Comparison of ENCODE assay signal across 10 cellular contexts in the genomic region with DNA sequence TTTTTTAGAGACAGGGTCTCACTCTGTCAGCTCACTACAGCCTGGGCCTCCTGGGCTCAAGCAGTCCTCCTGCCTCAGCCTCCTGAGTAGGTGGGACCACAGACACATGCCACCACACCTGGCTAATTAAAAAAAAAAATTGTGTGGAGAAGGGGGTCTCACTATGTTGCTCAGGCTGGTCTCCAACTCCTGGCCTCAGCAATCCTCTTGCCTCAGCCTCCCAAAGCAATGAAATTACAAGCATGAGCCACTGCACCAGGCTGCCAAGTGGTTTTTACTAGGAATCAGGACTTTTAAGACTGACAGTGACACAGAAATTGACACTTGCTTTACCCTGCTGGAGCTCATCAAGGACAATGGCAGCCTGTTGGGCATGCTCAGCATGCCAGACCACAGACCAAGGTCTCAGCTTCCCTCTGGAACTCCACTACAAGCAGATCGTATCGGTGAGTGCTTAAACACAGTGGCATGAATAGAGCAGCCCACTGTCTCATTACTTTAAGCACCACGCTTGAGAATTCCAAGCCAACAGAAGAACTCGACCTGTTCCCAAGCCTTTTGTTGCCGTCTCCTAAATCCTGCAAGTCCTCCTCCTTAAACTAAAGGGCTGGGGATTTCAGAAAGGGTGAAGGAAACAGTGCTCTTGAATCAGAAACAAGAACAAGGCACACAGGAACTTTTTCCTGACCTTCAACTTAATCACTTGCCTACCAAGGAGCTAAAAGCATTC. TPM values are rescaled to one million over a fixed set of nuclear protein-coding genes. Genes with fewer than 3 reads are reported as not detected.
DNase-seq lines count a peak whose midpoint lies in the region; ATAC-seq, FAIRE-seq and TF ChIP-seq lines count a peak whose summit lies in the region.
"Had no signal": no experiment of that assay in that cellular context is flagged by ENCODE, and none has a peak within 500 bp of the region (broad histone marks: within the 10 kb centered on the region; RNA-seq: fewer than 3 reads in every experiment).

No MANE protein-coding gene starts in this region.

- H3K27me3 ChIP-seq in Karpas-422 (ENCODE audit: low read length) (no peaks in the 10 kb centered on the region), H1 (replicated peaks in 1 of 4; ENCODE audit: control insufficient read depth in 3 of 4, extremely low read depth in 1 of 4, insufficient read depth in 3 of 4, low read length in 3 of 4) (no peaks in the 10 kb centered on the region), skeletal muscle satellite cell (ENCODE audit: control insufficient read depth, insufficient read depth, low read length) (no peaks in the 10 kb centered on the region)

- H3K79me1 ChIP-seq in H1 (ENCODE audit: low read depth, low read length), result no peaks in the 10 kb centered on the region

- H3K4me2 ChIP-seq in Karpas-422 (ENCODE audit: low read depth, low read length, poor library complexity, severe bottlenecking) (no peak overlapping the region), H1 (ENCODE audit: insufficient read depth in 1 of 2, low read depth in 2 of 2, low read length in 2 of 2) (peak overlapping the region; percentile 54 to 67), skeletal muscle satellite cell (ENCODE audit: low read length) (peak overlapping the region; percentile 21)

- no peak overlapping the region for H3K4me3 ChIP-seq in Karpas-422 (ENCODE audit: low read length)
- H3K4me3 ChIP-seq in H1 (ENCODE audit: extremely low read depth in 1 of 4, insufficient read depth in 2 of 4, low read depth in 3 of 4, low read length in 4 of 4), result peak overlapping the region in 3 of 4 experiments; percentile 23 to 42 (median 24); a peak in 4 of 8 replicates
- no peak overlapping the region for H3K4me3 ChIP-seq in skeletal muscle satellite cell (ENCODE audit: low read length)

- 11% methylated on average over 5 of the region's 5 CpGs; no CpG with 5 or more reads in 1 of the 2 experiments for WGBS in H1 (ENCODE audit: extremely low coverage in 1 of 2, insufficient coverage in 1 of 2, insufficient read length in 1 of 2, insufficient replicate concordance in 2 of 2, low coverage in 1 of 2, low lambda C conversion rate in 2 of 2, missing lambda C conversion rate in 1 of 2), 2 experiments

- H2AFZ ChIP-seq in Karpas-422 (ENCODE audit: low read length) (peak overlapping the region; percentile 30; the same call in 1 of the 2 replicates), H1 (ENCODE audit: low read length) (peak overlapping the region; percentile 77)

- H3K9ac ChIP-seq in Karpas-422 (ENCODE audit: low read length) (no peak overlapping the region), H1 (replicated peaks in 1 of 4; ENCODE audit: extremely low read depth in 1 of 4, low read depth in 3 of 4, low read length in 3 of 4) (peak overlapping the region in 2 of 4 experiments; percentile 31 to 52; a peak in 3 of 7 replicates), skeletal muscle satellite cell (ENCODE audit: low read depth, low read length) (peak overlapping the region; percentile 19)

- no peak overlapping the region for H4K5ac ChIP-seq in H1 (ENCODE audit: insufficient read length, low read depth, low read length)

- TF ChIP-seq EP300 in H1 (IDR thresholded peaks at IDR 0.05; ENCODE audit: borderline replicate concordance in 1 of 2, low read depth in 2 of 2, low read length in 2 of 2), result no peak

- H3K36me3 ChIP-seq in Karpas-422 (ENCODE audit: insufficient read depth, low read length), result no peaks in the 10 kb centered on the region
- H3K36me3 ChIP-seq in H1 (ENCODE audit: control insufficient read depth in 2 of 4, insufficient read depth in 4 of 4, low read length in 3 of 4), result no peaks in the 10 kb centered on the region
- H3K36me3 ChIP-seq in skeletal muscle satellite cell (ENCODE audit: insufficient read depth, low read length), result no peaks in the 10 kb centered on the region

- peak overlapping the region; percentile 73 for H2BK20ac ChIP-seq in H1 (ENCODE audit: low read length)

- peak overlapping the region; percentile 78; the same call in 1 of the 2 replicates for H2BK5ac ChIP-seq in H1 (ENCODE audit: low read depth, low read length)

- H3K79me2 ChIP-seq in Karpas-422 (ENCODE audit: low read length) (no peaks in the 10 kb centered on the region), H1 (ENCODE audit: control insufficient read depth in 1 of 2, insufficient read depth in 2 of 2, low read length in 2 of 2) (no peaks in the 10 kb centered on the region)

- H3K4ac ChIP-seq in H1 (replicated peaks; ENCODE audit: insufficient read length, low read depth, low read length), result no peak overlapping the region

- H3K23me2 ChIP-seq in H1 (ENCODE audit: low read depth, low read length), result no peaks in the 10 kb centered on the region

- ATAC-seq in HG03342 (IDR thresholded peaks at IDR 0.05; ENCODE audit: unreplicated experiment), result no peak

- H4K20me1 ChIP-seq in Karpas-422 (ENCODE audit: insufficient read depth, low read depth, low read length), result no peaks in the 10 kb centered on the region
- H4K20me1 ChIP-seq in H1 (replicated peaks in 1 of 2; ENCODE audit: control insufficient read depth in 1 of 2, insufficient read depth in 2 of 2, low read length in 2 of 2), result no peaks in the 10 kb centered on the region

- peak overlapping the region; percentile 49; the same call in 1 of the 2 replicates for H3K18ac ChIP-seq in H1 (ENCODE audit: extremely low read depth, low read length)

- FAIRE-seq in H1 (lab: Jason Lieb, UNC), result peak; percentile 82

- no peak overlapping the region for H2BK15ac ChIP-seq in H1 (ENCODE audit: low read length)

- TF ChIP-seq POLR2A in H1 (IDR thresholded peaks at IDR 0.05; ENCODE audit: control extremely low read depth in 1 of 2, low read depth in 2 of 2, low read length in 2 of 2), result no peak

- H4K8ac ChIP-seq in H1 (ENCODE audit: extremely low read depth, insufficient read depth, low read length), result no peak overlapping the region

- H3K27ac ChIP-seq in Karpas-422 (ENCODE audit: low read length), result no peak overlapping the region
- H3K27ac ChIP-seq in H1 (ENCODE audit: low read depth, low read length), result peak overlapping the region; percentile 58
- H3K27ac ChIP-seq: 22Rv1 had no signal

- DNase-seq in NCI-H2029 (lab: John Stamatoyannopoulos, UW), result peak; percentile 20
- no peak for DNase-seq in NCI-H2029 treated with DMSO at 0.1 percent for 48 hours (lab: John Stamatoyannopoulos, UW)
- no peak for DNase-seq in Karpas-422
- peak; percentile 39 to 58 for DNase-seq in H1 (ENCODE audit: low read depth in 1 of 2, low spot score in 2 of 2)
- no peak for DNase-seq in NCI-H1048 (lab: John Stamatoyannopoulos, UW)
- no peak for DNase-seq in CD1c-positive myeloid dendritic cell (ENCODE audit: extremely low spot score)

- no peaks in the 10 kb centered on the region for H3K9me2 ChIP-seq in Karpas-422 (replicated peaks; ENCODE audit: insufficient read depth, low read length)

- TF ChIP-seq CTCF in H1 (IDR thresholded peaks at IDR 0.05; ENCODE audit: control extremely low read depth in 1 of 3, insufficient read depth in 1 of 3, low read depth in 1 of 3, low read length in 3 of 3), result no peak

- H2BK12ac ChIP-seq in H1 (ENCODE audit: low read depth, low read length), result peak overlapping the region; percentile 75

- no peak overlapping the region for H2AK5ac ChIP-seq in H1 (ENCODE audit: low read depth, low read length)

- no peak overlapping the region for H2BK120ac ChIP-seq in H1 (replicated peaks; ENCODE audit: low read depth, low read length)

- H3K56ac ChIP-seq in H1 (replicated peaks; ENCODE audit: insufficient read length, low read depth, low read length), result no peak overlapping the region

- H3K4me1 ChIP-seq in Karpas-422 (ENCODE audit: low read length), result peaks cover 4% of the 10 kb centered on the region
- peaks cover 0 to 7% (median 1%) of the 10 kb centered on the region in 4 experiments; a peak in 2 of 7 replicates for H3K4me1 ChIP-seq in H1 (replicated peaks in 1 of 4; ENCODE audit: control insufficient read depth in 3 of 4, insufficient read depth in 4 of 4, low read length in 3 of 4)
- peaks cover 36% of the 10 kb centered on the region for H3K4me1 ChIP-seq in skeletal muscle satellite cell (ENCODE audit: control insufficient read depth, insufficient read depth, low read length)

- H3K23ac ChIP-seq in H1 (ENCODE audit: insufficient read length), result no peak overlapping the region

- CTCF ChIA-PET in H1 (lab: Charles Lee; ENCODE audit: partially characterized antibody), result interaction anchor here (0.6 to 5.9 kb wide), 43 partner anchors 9 to 644 kb away, joined by 3 to 39 read pairs (median 4); a partner anchor contains a TSS

- no peak overlapping the region for H3K14ac ChIP-seq in H1 (ENCODE audit: insufficient read length)

- POLR2A ChIA-PET in H1 (lab: Charles Lee; ENCODE audit: partially characterized antibody), result interaction anchor here (1.0 to 1.8 kb wide), 5 partner anchors 15 to 197 kb away, joined by 3 to 8 read pairs (median 7); a partner anchor contains a TSS

- H3K9me3 ChIP-seq in Karpas-422 (ENCODE audit: low read length) (no peaks in the 10 kb centered on the region), H1 (ENCODE audit: insufficient read depth in 2 of 2, low read depth in 1 of 2, low read length in 1 of 2) (no peaks in the 10 kb centered on the region), skeletal muscle satellite cell (replicated peaks; ENCODE audit: low read length) (no peaks in the 10 kb centered on the region)

- H4K91ac ChIP-seq in H1 (replicated peaks; ENCODE audit: insufficient read length, low read length), result peak overlapping the region; percentile 61

- TF ChIP-seq RAD21 in H1 (IDR thresholded peaks at IDR 0.05 in 1 of 2, conservative IDR thresholded peaks at IDR 0.05 in 1 of 2; ENCODE audit: low read depth in 2 of 2, low read length in 2 of 2), result peak in 1 of 2 experiments; percentile 6; a peak in 1 of 4 replicates

TF ChIP-seq in H1, 55 proteins besides CTCF, POLR2A, EP300 and RAD21 (continues in another document):
- TF ChIP-seq HDAC6 (IDR thresholded peaks at IDR 0.05; ENCODE audit: low read depth, low read length) (no peak), SRF (IDR thresholded peaks at IDR 0.05; ENCODE audit: low read depth, low read length) (no peak), ZNF274 (IDR thresholded peaks at IDR 0.05; ENCODE audit: borderline replicate concordance, extremely low read depth, low read length) (no peak), SUZ12 (IDR thresholded peaks at IDR 0.05; ENCODE audit: low read length) (no peak), YY1 (IDR thresholded peaks at IDR 0.05; ENCODE audit: low read depth, low read length) (0 out of 2 replicates have a peak, but pooled peaks have one; percentile 41)

RNA-seq across cellular contexts. Expression of a gene that starts 41.4 kb away (rescaled TPM):
- 0.54 and 0.60 TPM in 2 replicates for total RNA-seq in Karpas-422 (2014; rRNA removed; shearing (Covaris generic); ENCODE audit: low replicate concordance)
- 0.47 and 0.50 TPM in 2 replicates for total RNA-seq in H1 (2021; fragmentation: NEBNext Ultra II Directional; extraction: Animal tissue kit (Norgen Biotek cat#: 25700))
- 0.09 TPM in 2 replicates for polyA plus RNA-seq in H1 (2011; rRNA removed)
- polyA plus RNA-seq in H1 (2011; cell fraction: cytosol; rRNA removed), result 0.13 TPM
- 0.11 TPM for polyA plus RNA-seq in H1 (2011; cell fraction: nucleus; rRNA removed)
- 0.18 to 0.91 TPM (median 0.46 TPM) in 4 replicates for polyA plus RNA-seq in H1 (2012, experiment 1 of 2)
- polyA plus RNA-seq in H1 (2012, experiment 2 of 2), result 0.73 TPM
- 0.26 TPM for polyA plus RNA-seq in H1 (2013, experiment 1 of 2)
- 0.18 TPM for polyA plus RNA-seq in H1 (2013, experiment 2 of 2)
- polyA minus RNA-seq in H1 (2011; rRNA and poly(A)+ RNA removed), result 0.25 and 0.37 TPM in 2 replicates
- not detected for polyA minus RNA-seq in H1 (2011; cell fraction: cytosol; rRNA and poly(A)+ RNA removed)
- polyA minus RNA-seq in H1 (2011; cell fraction: nucleus; rRNA and poly(A)+ RNA removed), result 0.40 TPM
- total RNA-seq in skeletal muscle satellite cell (2012; rRNA removed), result under 0.01 TPM in 1 of 2 replicates, not detected in the other
- total RNA-seq: pulmonary artery endothelial cell had no signal

Comparison
In these comparisons a context has a peak if more than half of its experiments do, and no peak if none do; other contexts are left out.
1. DNase-seq: peak in NCI-H2029 (single experiment) and H1 (2 of 2); none in NCI-H2029 treated with DMSO at 0.1 percent for 48 hours (single experiment), Karpas-422 (single experiment), NCI-H1048 (single experiment) and CD1c-positive myeloid dendritic cell (single experiment).
2. H3K4me3 ChIP-seq: peak in H1 (3 of 4); none in Karpas-422 (single experiment) and skeletal muscle satellite cell (single experiment).